8 cellular contexts compared by ENCODE assay signal in genomic region chr17:18226284-18226945, GRCh38. TPM values are rescaled to one million over a fixed set of nuclear protein-coding genes. Genes with fewer than 3 reads are reported as not detected.
DNase-seq lines count a peak whose midpoint lies in the region; ATAC-seq, FAIRE-seq and TF ChIP-seq lines count a peak whose summit lies in the region.

No MANE protein-coding gene starts in this region.

- H3K36me3 Mint-ChIP-seq in Caco-2 (ENCODE audit: insufficient read depth, unreplicated experiment) = peaks cover 6% of the 10 kb centered on the region

- intact Hi-C loops in Caco-2 (cut with micrococcal nuclease; ENCODE audit: unreplicated experiment) (no loop called here), pancreas (cut with DNase I) (no loop called here)

- no peaks in the 10 kb centered on the region for H3K27me3 Mint-ChIP-seq in Caco-2 (ENCODE audit: insufficient read depth, unreplicated experiment)

- H3K9me3 Mint-ChIP-seq in Caco-2 (ENCODE audit: unreplicated experiment) = no peaks in the 10 kb centered on the region

- in situ Hi-C loops in G401 (cut with HindIII; ENCODE audit: low sequenced_read_pairs) = no loop called here

- H3K4me3 ChIP-seq in Caco-2 (ENCODE audit: low read depth, low read length) (peak overlapping the region; percentile 87), RWPE2 (ENCODE audit: severe bottlenecking) (peak overlapping the region; percentile 59), pancreas (peak overlapping the region; percentile 35 to 57 (median 46))

- peaks cover 21% of the 10 kb centered on the region for H3K4me1 Mint-ChIP-seq in Caco-2 (ENCODE audit: low read depth, unreplicated experiment)

- H3K27me3 ChIP-seq in Caco-2 (replicated peaks; ENCODE audit: control insufficient read depth, insufficient read depth, low read length) (no peaks in the 10 kb centered on the region), RWPE2 (ENCODE audit: insufficient read depth, poor library complexity, severe bottlenecking) (no peaks in the 10 kb centered on the region), pancreas (no peaks in the 10 kb centered on the region)

- no peak for DNase-seq in Caco-2
- no peak for DNase-seq in RWPE2 (ENCODE audit: low spot score)
- no peak for DNase-seq in pancreas
- DNase-seq in G401 (ENCODE audit: low spot score) = no peak
- no peak for DNase-seq in SHP77 treated with DMSO at 0.1 percent for 48 hours (lab: John Stamatoyannopoulos, UW)
- DNase-seq in iPS-NIHi11 (ENCODE audit: low spot score) = no peak
- no peak for DNase-seq in SW 1271 (lab: John Stamatoyannopoulos, UW)

- 33 to 34% methylated on average over 16 of the region's 16 CpGs for WGBS in pancreas, 2 donors

- H3K4me3 Mint-ChIP-seq in Caco-2 (ENCODE audit: unreplicated experiment) = peak overlapping the region; percentile 99

- FAIRE-seq in pancreas (lab: Jason Lieb, UNC) = no peak

- H3K9me3 ChIP-seq in Caco-2 = no peaks in the 10 kb centered on the region
- no peaks in the 10 kb centered on the region for H3K9me3 ChIP-seq in RWPE2 (ENCODE audit: severe bottlenecking)
- no peaks in the 10 kb centered on the region for H3K9me3 ChIP-seq in pancreas

- H3K27ac ChIP-seq in RWPE2 (ENCODE audit: poor library complexity, severe bottlenecking) (peak overlapping the region; percentile 47), pancreas (no peak overlapping the region)

- H3K27ac Mint-ChIP-seq in Caco-2 (ENCODE audit: unreplicated experiment) = peak overlapping the region; percentile 93

- ATAC-seq in RWPE2 (ENCODE audit: low read depth) = peak; percentile 13; the same call in 2 of the 3 replicates
- ATAC-seq in esophagus mucosa = peak; percentile 5
- ATAC-seq in pancreas = no peak

- no peak for TF ChIP-seq CTCF in Caco-2 (IDR thresholded peaks at IDR 0.05; ENCODE audit: insufficient read depth in 1 of 2, low read depth in 1 of 2, low read length in 1 of 2, severe bottlenecking in 1 of 2, unreplicated experiment in 1 of 2)
- no peak for TF ChIP-seq CTCF in RWPE2 (IDR thresholded peaks at IDR 0.05; ENCODE audit: poor library complexity, severe bottlenecking)
- TF ChIP-seq CTCF in pancreas (IDR thresholded peaks at IDR 0.05) = no peak

- TSS peak; percentile 64 for BruUV-seq in Caco-2 (replicated peaks; lab: Mats Ljungman, UMichigan)

- CTCF ChIA-PET in Caco-2 (lab: Charles Lee) = no interaction called here

- H3K36me3 ChIP-seq in Caco-2 (ENCODE audit: control insufficient read depth, insufficient read depth, low read length) (no peaks in the 10 kb centered on the region), RWPE2 (ENCODE audit: low read depth) (no peaks in the 10 kb centered on the region), pancreas (no peaks in the 10 kb centered on the region)

- H3K4me1 ChIP-seq in Caco-2 = peaks cover 21% of the 10 kb centered on the region
- no peaks in the 10 kb centered on the region for H3K4me1 ChIP-seq in RWPE2 (ENCODE audit: insufficient read depth, poor library complexity, severe bottlenecking)
- H3K4me1 ChIP-seq in pancreas = no peaks in the 10 kb centered on the region

- POLR2A ChIA-PET in Caco-2 (lab: Charles Lee) = no interaction called here

RNA-seq across cellular contexts. Expression of gene LLGL1, which starts 1.0 kb away (rescaled TPM):
- total RNA-seq in Caco-2 (2022) (39.5 and 41.3 TPM in 2 replicates), esophagus mucosa (17.6 TPM), pancreas (1 to 10 TPM; 3.4 to 8.4 (median 4.5) TPM)
- polyA plus RNA-seq in pancreas = 1 to 10 TPM; 6.3 to 7.3 TPM
- total RNA-seq in G401 (2014; rRNA removed; shearing (Covaris generic)) = 67.1 and 74.6 TPM in 2 replicates

RNA-seq across cellular contexts. Expression of gene FLII, which starts 32.1 kb away (rescaled TPM):
- total RNA-seq in Caco-2 (2022) (343 and 392 TPM in 2 replicates), esophagus mucosa (210 TPM), pancreas (100 to 1,000 TPM; 142 to 203 (median 162) TPM)
- 100 to 1,000 TPM; 254 to 282 TPM for polyA plus RNA-seq in pancreas
- total RNA-seq in G401 (2014; rRNA removed; shearing (Covaris generic)) = 321 and 446 TPM in 2 replicates

RNA-seq across cellular contexts. Expression of gene MIEF2, which starts 34.0 kb away (rescaled TPM):
- total RNA-seq in Caco-2 (2022) (22.3 and 22.8 TPM in 2 replicates), esophagus mucosa (6.3 TPM), pancreas (10 to 100 TPM in 2 of 6 donors, 1 to 10 TPM in 4; 7.1 to 11.1 (median 9.2) TPM)
- polyA plus RNA-seq in pancreas = 1 to 10 TPM; 5.8 to 9.3 TPM
- total RNA-seq in G401 (2014; rRNA removed; shearing (Covaris generic)) = 20.5 and 22.0 TPM in 2 replicates

RNA-seq across cellular contexts. Expression of gene ALKBH5, which starts 42.8 kb away (rescaled TPM):
- total RNA-seq in Caco-2 (2022) (99.0 and 101 TPM in 2 replicates), esophagus mucosa (45.3 TPM), pancreas (10 to 100 TPM; 32.6 to 49.6 (median 43.6) TPM)
- 10 to 100 TPM; 14.2 to 30.5 TPM for polyA plus RNA-seq in pancreas
- total RNA-seq in G401 (2014; rRNA removed; shearing (Covaris generic)) = 85.0 and 116 TPM in 2 replicates

Comparison
In these comparisons a context has a peak if more than half of its experiments do, and no peak if none do; other contexts are left out.
1. ATAC-seq: peak in RWPE2 (single experiment) and esophagus mucosa (single experiment); none in pancreas (0 of 4).
2. Peak in every context shown above with its lines, with median percentiles within 50 percentile points of each other: H3K4me3 ChIP-seq.